ENCODE assay signal across 9 cellular contexts in genomic region chr10:69866688-69867461, GRCh38.
DNase-seq lines count a peak whose midpoint lies in the region; ATAC-seq and TF ChIP-seq lines count a peak whose summit lies in the region.
"Had no signal": no experiment of that assay in that cellular context is flagged by ENCODE, and none has a peak within 500 bp of the region (broad histone marks: within the 10 kb centered on the region; RNA-seq: fewer than 3 reads in every experiment).

No MANE protein-coding gene starts in this region.

- no peaks in the 10 kb centered on the region for H3K9me3 Mint-ChIP-seq in chondrocyte (ENCODE audit: low read depth)
- H3K9me3 Mint-ChIP-seq: activated naive CD4-positive, alpha-beta T cell treated with anti-CD3 and anti-CD28 coated beads, Interleukin-2, amount 50 U/mL, for 24 hours had no signal

- H3K9ac ChIP-seq in HUES64 (ENCODE audit: low read depth, low read length), result peak overlapping the region; percentile 11; the same call in 1 of the 2 replicates

- TF ChIP-seq CTCF in chondrocyte (IDR thresholded peaks at IDR 0.05), result peak; percentile 42
- no peak for TF ChIP-seq CTCF in thoracic aorta (IDR thresholded peaks at IDR 0.05)

- peaks cover 40% of the 10 kb centered on the region for H3K4me1 ChIP-seq in HUES64 (ENCODE audit: insufficient read depth, low read length)
- H3K4me1 ChIP-seq in thoracic aorta (ENCODE audit: control insufficient read depth in 1 of 2, low read depth in 2 of 2), result peaks cover 5 to 22% of the 10 kb centered on the region in 2 donors

- peaks cover 2% of the 10 kb centered on the region for H3K36me3 Mint-ChIP-seq in chondrocyte (ENCODE audit: low read depth)
- H3K36me3 Mint-ChIP-seq: activated naive CD4-positive, alpha-beta T cell treated with anti-CD3 and anti-CD28 coated beads, Interleukin-2, amount 50 U/mL, for 24 hours had no signal

- peaks cover 32% of the 10 kb centered on the region for H3K4me1 Mint-ChIP-seq in chondrocyte (ENCODE audit: low read depth)
- H3K4me1 Mint-ChIP-seq: activated naive CD4-positive, alpha-beta T cell treated with anti-CD3 and anti-CD28 coated beads, Interleukin-2, amount 50 U/mL, for 24 hours had no signal

- no peak overlapping the region for H3K4me3 ChIP-seq in HUES64 (ENCODE audit: low read length)
- peak overlapping the region; percentile 61 for H3K4me3 ChIP-seq in thoracic aorta

- H3K27ac Mint-ChIP-seq in chondrocyte (ENCODE audit: unreplicated experiment), result peak overlapping the region; percentile 90
- H3K27ac Mint-ChIP-seq: activated naive CD4-positive, alpha-beta T cell treated with anti-CD3 and anti-CD28 coated beads, Interleukin-2, amount 50 U/mL, for 24 hours had no signal

- 20% methylated on average over 27 of the region's 28 CpGs for WGBS in HUES64

- H3K27ac ChIP-seq in HUES64 (ENCODE audit: low read depth, low read length) (peak overlapping the region; percentile 82), thoracic aorta (peak overlapping the region; percentile 42 to 68)

- no peaks in the 10 kb centered on the region for H3K9me3 ChIP-seq in HUES64 (ENCODE audit: insufficient read depth, low read depth, low read length)
- no peaks in the 10 kb centered on the region for H3K9me3 ChIP-seq in thoracic aorta

- H3K4me3 Mint-ChIP-seq in chondrocyte (ENCODE audit: unreplicated experiment), result peak overlapping the region; percentile 35
- H3K4me3 Mint-ChIP-seq: activated naive CD4-positive, alpha-beta T cell treated with anti-CD3 and anti-CD28 coated beads, Interleukin-2, amount 50 U/mL, for 24 hours had no signal

- H3K27me3 ChIP-seq in HUES64 (ENCODE audit: insufficient read depth, low read length) (no peaks in the 10 kb centered on the region), thoracic aorta (replicated peaks; ENCODE audit: insufficient read depth) (no peaks in the 10 kb centered on the region)

- no peaks in the 10 kb centered on the region for H3K27me3 Mint-ChIP-seq in chondrocyte (ENCODE audit: low read depth)
- H3K27me3 Mint-ChIP-seq: activated naive CD4-positive, alpha-beta T cell treated with anti-CD3 and anti-CD28 coated beads, Interleukin-2, amount 50 U/mL, for 24 hours had no signal

- H3K36me3 ChIP-seq in HUES64 (ENCODE audit: insufficient read depth, low read length) (no peaks in the 10 kb centered on the region), thoracic aorta (no peaks in the 10 kb centered on the region)

- DNase-seq in chondrocyte (ENCODE audit: low spot score), result no peak
- no peak for DNase-seq in left lobe of liver (ENCODE audit: low spot score)
- DNase-seq in thoracic aorta (ENCODE audit: low spot score), result no peak
- no peak for DNase-seq in D341Med (ENCODE audit: low spot score)

- peak; percentile 31 for ATAC-seq in left lobe of liver
- peak; percentile 13 for ATAC-seq in thoracic aorta (ENCODE audit: insufficient number of reproducible peaks, low FRiP score, low read depth)
- ATAC-seq in HG03432 (IDR thresholded peaks at IDR 0.05; ENCODE audit: unreplicated experiment), result no peak
- no peak for ATAC-seq in HG02870 (IDR thresholded peaks at IDR 0.05; ENCODE audit: unreplicated experiment)
- ATAC-seq in GM18870 (IDR thresholded peaks at IDR 0.05; ENCODE audit: unreplicated experiment), result no peak

Comparison
In these comparisons a context has a peak if more than half of its experiments do, and no peak if none do; other contexts are left out.
1. ATAC-seq: peak in left lobe of liver (single experiment) and thoracic aorta (single experiment); none in HG03432 (single experiment), HG02870 (single experiment) and GM18870 (single experiment).